In the genomic region with DNA sequence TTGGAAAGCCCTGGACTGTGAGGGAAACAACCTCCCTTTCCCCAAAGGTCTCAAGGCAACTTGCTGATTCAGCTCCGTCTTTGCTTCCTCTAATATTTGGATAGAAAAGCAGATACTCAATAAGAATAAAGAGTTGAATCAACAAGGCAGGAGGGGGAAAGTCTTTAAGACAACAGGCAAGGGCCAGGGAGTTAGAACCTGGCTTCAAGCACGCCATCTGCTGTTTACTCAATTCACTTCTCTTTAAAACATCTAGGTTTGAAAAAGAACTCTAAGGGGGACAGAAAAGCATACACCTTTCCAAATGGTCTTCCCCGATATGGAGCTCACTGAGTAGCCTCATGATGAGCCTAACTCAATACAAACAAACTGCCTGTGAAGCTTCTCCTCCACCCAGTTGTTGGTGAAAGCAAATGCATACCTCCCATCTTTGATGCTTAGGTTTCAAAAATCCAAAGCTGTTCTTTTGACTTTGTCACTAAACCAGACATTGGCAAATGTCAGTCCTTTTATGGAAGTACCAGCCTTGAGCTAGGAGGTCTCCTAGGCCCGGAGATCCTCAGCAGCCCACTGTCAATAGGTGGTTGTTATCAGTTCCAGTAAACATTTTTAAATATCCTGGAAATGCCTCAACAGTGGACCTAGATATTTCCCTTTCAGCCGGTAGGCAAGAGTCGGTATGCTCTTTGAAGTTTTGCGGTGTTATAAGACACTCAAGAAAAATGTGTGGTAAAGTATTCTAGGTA, we compare ENCODE assay signal across 9 cellular contexts.
DNase-seq lines count a peak whose midpoint lies in the region; ATAC-seq and TF ChIP-seq lines count a peak whose summit lies in the region.
"Had no signal": no experiment of that assay in that cellular context is flagged by ENCODE, and none has a peak within 500 bp of the region (broad histone marks: within the 10 kb centered on the region; RNA-seq: fewer than 3 reads in every experiment).

No MANE protein-coding gene starts in this region.

- ATAC-seq in T-helper 17 cell (peak; percentile 33), HG03135 (IDR thresholded peaks at IDR 0.05; ENCODE audit: unreplicated experiment) (no peak)
- ATAC-seq in activated naive CD4-positive, alpha-beta T cell treated with anti-CD3 and anti-CD28 coated beads, Interleukin-2, amount 50 U/mL, for 72 hours = no peak

- no peaks in the 10 kb centered on the region for H3K9me3 ChIP-seq in T-helper 17 cell (ENCODE audit: control insufficient read depth, low read length, poor library complexity, severe bottlenecking)

- no peaks in the 10 kb centered on the region for H3K27me3 ChIP-seq in kidney epithelial cell (ENCODE audit: control insufficient read depth, insufficient read depth, low read length)

- H3K27me3 Mint-ChIP-seq in T-helper 17 cell = peaks cover 5% of the 10 kb centered on the region

- H3K36me3 ChIP-seq in kidney epithelial cell (ENCODE audit: control insufficient read depth, insufficient read depth, low read length) = no peaks in the 10 kb centered on the region

- peaks cover 5% of the 10 kb centered on the region for H3K4me1 Mint-ChIP-seq in T-helper 17 cell

- DNase-seq in AG04449 (ENCODE audit: low read depth, low spot score) (no peak), GM13976 (ENCODE audit: low spot score) (peak; percentile 32), T-helper 17 cell (no peak), kidney epithelial cell (ENCODE audit: low read depth) (no peak), DMS79 (lab: John Stamatoyannopoulos, UW) (no peak), SKM-1 treated with dmso at 0.1 percent for 144 hours (lab: John Stamatoyannopoulos, UW; ENCODE audit: unreplicated experiment) (no peak)
- DNase-seq in activated naive CD4-positive, alpha-beta T cell treated with anti-CD3 and anti-CD28 coated beads, Interleukin-2, amount 50 U/mL, for 72 hours (ENCODE audit: low spot score in 2 of 2) = no peak
- DNase-seq: NCI-H510A treated with DMSO at 0.1 percent for 48 hours had no signal

- in situ Hi-C loops in GM13976 (cut with MboI; ENCODE audit: low sequenced_read_pairs, unreplicated experiment) = no loop called here

- H3K9me3 Mint-ChIP-seq in activated naive CD4-positive, alpha-beta T cell treated with anti-CD3 and anti-CD28 coated beads, Interleukin-2, amount 50 U/mL, for 72 hours = no peaks in the 10 kb centered on the region

- H3K4me3 Mint-ChIP-seq in T-helper 17 cell = no peak overlapping the region

- CTCF ChIA-PET in AG04449 (lab: Yijun Ruan, JAX) = interaction anchor here (0.6 to 3.1 kb wide), 18 partner anchors 10 to 131 kb away, joined by 3 to 27 read pairs (median 6); a partner anchor contains a TSS

- peak; percentile 7 for TF ChIP-seq CTCF in AG04449 (IDR thresholded peaks at IDR 0.05; ENCODE audit: insufficient read depth, low read length, missing control alignments)
- TF ChIP-seq CTCF in GM13976 (IDR thresholded peaks at IDR 0.05; ENCODE audit: borderline replicate concordance, control extremely low read depth, extremely low read depth, insufficient read depth, missing control alignments) = peak; percentile 32
- TF ChIP-seq CTCF in kidney epithelial cell (IDR thresholded peaks at IDR 0.05; ENCODE audit: insufficient read depth, low read length, poor library complexity, severe bottlenecking) = peak; percentile 38

- H3K4me3 ChIP-seq in AG04449 (ENCODE audit: low read depth, low read length) = no peak overlapping the region
- no peak overlapping the region for H3K4me3 ChIP-seq in kidney epithelial cell (ENCODE audit: low read depth, low read length)

- H3K36me3 Mint-ChIP-seq in T-helper 17 cell (ENCODE audit: low read depth) = no peaks in the 10 kb centered on the region
- no peaks in the 10 kb centered on the region for H3K36me3 Mint-ChIP-seq in activated naive CD4-positive, alpha-beta T cell treated with anti-CD3 and anti-CD28 coated beads, Interleukin-2, amount 50 U/mL, for 72 hours

- no peak overlapping the region for H3K27ac Mint-ChIP-seq in T-helper 17 cell
- H3K27ac Mint-ChIP-seq in activated naive CD4-positive, alpha-beta T cell treated with anti-CD3 and anti-CD28 coated beads, Interleukin-2, amount 50 U/mL, for 72 hours = no peak overlapping the region

- POLR2A ChIA-PET in AG04449 (lab: Yijun Ruan, JAX) = interaction anchor here (1.1 kb wide), 1 partner anchor 77 kb away, joined by 3 read pairs; no protein-coding TSS in a partner anchor
